Comparison of ENCODE assay signal across 19 cellular contexts in genomic region chr1:205645494-205645893, GRCh38. TPM values are rescaled to one million over a fixed set of nuclear protein-coding genes. Genes with fewer than 3 reads are reported as not detected.
DNase-seq lines count a peak whose midpoint lies in the region; ATAC-seq and TF ChIP-seq lines count a peak whose summit lies in the region.
"Had no signal": no experiment of that assay in that cellular context is flagged by ENCODE, and none has a peak within 500 bp of the region (broad histone marks: within the 10 kb centered on the region; RNA-seq: fewer than 3 reads in every experiment).

No MANE protein-coding gene starts in this region.

- no peak overlapping the region for H3K23ac ChIP-seq in neuronal stem cell (ENCODE audit: low read depth, low read length, poor library complexity)

- H3K4me2 ChIP-seq in neuronal stem cell (ENCODE audit: insufficient read depth, low read length, poor library complexity, severe bottlenecking), result no peak overlapping the region

- no peak overlapping the region for H2BK15ac ChIP-seq in neuronal stem cell (ENCODE audit: low read length)

- peak overlapping the region; percentile 26 for H3K9ac ChIP-seq in neuronal stem cell (ENCODE audit: low read depth, low read length, poor library complexity)

- no peak overlapping the region for H4K91ac ChIP-seq in neuronal stem cell (ENCODE audit: low read depth, low read length, poor library complexity)

- H3K9me3 Mint-ChIP-seq in WTC11, result no peaks in the 10 kb centered on the region
- H3K9me3 Mint-ChIP-seq in activated CD8-positive, alpha-beta memory T cell treated with anti-CD3 and anti-CD28 coated beads, Interleukin-2, amount 10 ng/mL, durations not matched to agents 7 days and 5 days (ENCODE audit: low read depth), result no peaks in the 10 kb centered on the region
- H3K9me3 Mint-ChIP-seq: CD4-positive, alpha-beta T cell had no signal

- no peak overlapping the region for H4K8ac ChIP-seq in neuronal stem cell (ENCODE audit: low read depth, low read length)

- intact Hi-C loops in upper lobe of right lung (cut with DNase I), result no loop called here

- H3K36me3 Mint-ChIP-seq in WTC11, result no peaks in the 10 kb centered on the region
- H3K36me3 Mint-ChIP-seq in activated CD8-positive, alpha-beta memory T cell treated with anti-CD3 and anti-CD28 coated beads, Interleukin-2, amount 10 ng/mL, durations not matched to agents 7 days and 5 days, result no peaks in the 10 kb centered on the region

- H3K79me1 ChIP-seq in neuronal stem cell (ENCODE audit: low read depth, low read length), result no peaks in the 10 kb centered on the region

- H3K4me3 Mint-ChIP-seq in WTC11, result no peak overlapping the region
- no peak overlapping the region for H3K4me3 Mint-ChIP-seq in activated CD8-positive, alpha-beta memory T cell treated with anti-CD3 and anti-CD28 coated beads, Interleukin-2, amount 10 ng/mL, durations not matched to agents 7 days and 5 days
- H3K4me3 Mint-ChIP-seq: CD4-positive, alpha-beta T cell had no signal

- TF ChIP-seq CTCF in WTC11 (IDR thresholded peaks at IDR 0.05) (no peak), upper lobe of right lung (IDR thresholded peaks at IDR 0.05) (no peak)

- POLR2A ChIA-PET in WTC11 (lab: Charles Lee), result no interaction called here

- H3K27me3 Mint-ChIP-seq in WTC11 (ENCODE audit: low read depth), result no peaks in the 10 kb centered on the region
- H3K27me3 Mint-ChIP-seq in activated CD8-positive, alpha-beta memory T cell treated with anti-CD3 and anti-CD28 coated beads, Interleukin-2, amount 10 ng/mL, durations not matched to agents 7 days and 5 days, result peaks cover 9% of the 10 kb centered on the region

- H3K4me1 Mint-ChIP-seq in WTC11, result peaks cover 24% of the 10 kb centered on the region
- H3K4me1 Mint-ChIP-seq in activated CD8-positive, alpha-beta memory T cell treated with anti-CD3 and anti-CD28 coated beads, Interleukin-2, amount 10 ng/mL, durations not matched to agents 7 days and 5 days, result no peaks in the 10 kb centered on the region

- no peak overlapping the region for H3K4me3 ChIP-seq in H7 (ENCODE audit: insufficient read depth, low read depth, low read length)
- no peak overlapping the region for H3K4me3 ChIP-seq in neuronal stem cell (ENCODE audit: low read length in 2 of 2)
- H3K4me3 ChIP-seq in upper lobe of right lung, result no peak overlapping the region

- H3K9me3 ChIP-seq in neuronal stem cell (replicated peaks in 1 of 2; ENCODE audit: control insufficient read depth in 2 of 2, insufficient read depth in 1 of 2, low read depth in 1 of 2, low read length in 2 of 2) (no peaks in the 10 kb centered on the region), upper lobe of right lung (no peaks in the 10 kb centered on the region)
- H3K9me3 ChIP-seq: Caco-2 had no signal

- H3K27me3 ChIP-seq in H7 (ENCODE audit: control insufficient read depth, insufficient read depth, low read length), result no peaks in the 10 kb centered on the region
- no peaks in the 10 kb centered on the region for H3K27me3 ChIP-seq in neuronal stem cell (ENCODE audit: control insufficient read depth in 3 of 3, insufficient read depth in 3 of 3, low read depth in 1 of 3, low read length in 3 of 3)
- H3K27me3 ChIP-seq in upper lobe of right lung, result no peaks in the 10 kb centered on the region

- no peaks in the 10 kb centered on the region; the same call in 1 of the 2 replicates for H3K36me3 ChIP-seq in H7 (replicated peaks; ENCODE audit: control insufficient read depth, insufficient read depth, low read length)
- no peaks in the 10 kb centered on the region for H3K36me3 ChIP-seq in neuronal stem cell (replicated peaks in 1 of 2; ENCODE audit: control insufficient read depth in 2 of 2, insufficient read depth in 2 of 2, low read length in 2 of 2)
- H3K36me3 ChIP-seq in upper lobe of right lung, result no peaks in the 10 kb centered on the region

- H3K4me1 ChIP-seq in neuronal stem cell (ENCODE audit: control insufficient read depth in 2 of 2, insufficient read depth in 1 of 2, low read depth in 1 of 2, low read length in 2 of 2), result peaks cover 0 to 7% of the 10 kb centered on the region in 2 donors
- H3K4me1 ChIP-seq in upper lobe of right lung, result no peaks in the 10 kb centered on the region
- H3K4me1 ChIP-seq: Caco-2 had no signal

- no peak overlapping the region for H3K18ac ChIP-seq in neuronal stem cell (ENCODE audit: low read length)

- no peak overlapping the region for H3K14ac ChIP-seq in neuronal stem cell (ENCODE audit: low read length)

- H2BK5ac ChIP-seq in neuronal stem cell (ENCODE audit: low read length), result peak overlapping the region; percentile 27

- no peak overlapping the region for H2BK12ac ChIP-seq in neuronal stem cell (ENCODE audit: low read length)

- no peak overlapping the region for H2AK5ac ChIP-seq in neuronal stem cell (ENCODE audit: low read depth, low read length)

- ATAC-seq in WTC11 (peak; percentile 68), HG02981 (IDR thresholded peaks at IDR 0.05; ENCODE audit: unreplicated experiment) (no peak), upper lobe of right lung (no peak)
- ATAC-seq in activated CD8-positive, alpha-beta memory T cell treated with anti-CD3 and anti-CD28 coated beads, Interleukin-2, amount 10 ng/mL, durations not matched to agents 7 days and 5 days, result no peak

- no peak overlapping the region for H3K27ac ChIP-seq in neuronal stem cell (replicated peaks; ENCODE audit: low read length)
- no peak overlapping the region for H3K27ac ChIP-seq in upper lobe of right lung
- H3K27ac ChIP-seq: C4-2B, HL-60 had no signal

- H3K4ac ChIP-seq in neuronal stem cell (ENCODE audit: low read length), result no peak overlapping the region

- CTCF ChIA-PET in WTC11 (lab: Charles Lee), result interaction anchor here (0.6 to 3.1 kb wide), 7 partner anchors 13 to 66 kb away, joined by 3 to 39 read pairs (median 5); no protein-coding TSS in a partner anchor
- CTCF ChIA-PET in activated CD8-positive, alpha-beta memory T cell treated with anti-CD3 and anti-CD28 coated beads, Interleukin-2, amount 10 ng/mL, durations not matched to agents 7 days and 5 days (lab: Charles Lee), result interaction anchor here (1.0 to 7.5 kb wide), 6 partner anchors 10 to 249 kb away, joined by 3 to 64 read pairs (median 5); no protein-coding TSS in a partner anchor

- 0 out of 2 replicates have a peak overlapping the region, but pooled peaks have one; percentile 30 for H3K27ac Mint-ChIP-seq in WTC11
- no peak overlapping the region for H3K27ac Mint-ChIP-seq in activated CD8-positive, alpha-beta memory T cell treated with anti-CD3 and anti-CD28 coated beads, Interleukin-2, amount 10 ng/mL, durations not matched to agents 7 days and 5 days
- H3K27ac Mint-ChIP-seq: CD4-positive, alpha-beta T cell had no signal

- WGBS in neuronal stem cell (ENCODE audit: extremely low coverage in 2 of 2, insufficient read length in 2 of 2, insufficient replicate concordance in 1 of 2), 2 donors, result no CpG with 5 or more reads among the region's 8 CpGs

- DNase-seq in H7 (peak; percentile 31), WTC11 (ENCODE audit: low spot score) (no peak), iPS-NIHi7 (ENCODE audit: extremely low spot score) (peak; percentile 25), neuronal stem cell (ENCODE audit: low spot score) (no peak), upper lobe of right lung (no peak)
- no peak for DNase-seq in activated CD8-positive, alpha-beta memory T cell treated with anti-CD3 and anti-CD28 coated beads, Interleukin-2, amount 10 ng/mL, durations not matched to agents 7 days and 5 days
- DNase-seq in effector CD4-positive, alpha-beta T cell, result no peak
- DNase-seq: AML-193; Caco-2; CD4-positive, alpha-beta T cell; DMS79; GDM1; GOT3; HCEC 1CT; IMR-90; KBM-7 had no signal

- H2AFZ ChIP-seq in neuronal stem cell (ENCODE audit: low read length), result no peak overlapping the region

- H2BK120ac ChIP-seq in neuronal stem cell (ENCODE audit: low read depth, low read length), result peak overlapping the region; percentile 33

TF ChIP-seq in WTC11, 78 proteins besides CTCF, POLR2A, EP300 and RAD21 (continues in another document):
- TF ChIP-seq SMAD3 (CRISPR knock-in tag; IDR thresholded peaks at IDR 0.05; ENCODE audit: borderline replicate concordance), result no peak
- TF ChIP-seq CREM (CRISPR knock-in tag; IDR thresholded peaks at IDR 0.05), result no peak
- TF ChIP-seq E2F1 (CRISPR knock-in tag; IDR thresholded peaks at IDR 0.05), result no peak

RNA-seq across cellular contexts. Expression of gene ELK4, which starts 13.7 kb away (rescaled TPM):
- 13.0 and 20.1 TPM in 2 replicates for total RNA-seq in H7 (2014; rRNA removed; shearing (Covaris generic))
- total RNA-seq in WTC11 (2021) (34.4 to 39.0 TPM (median 37.5 TPM) in 3 replicates), upper lobe of right lung (71.5 TPM)
- polyA plus RNA-seq in neuronal stem cell (2013, experiment 1 of 2), result 15.5 TPM
- polyA plus RNA-seq in neuronal stem cell (2013, experiment 2 of 2), result 15.7 TPM
- total RNA-seq in activated CD8-positive, alpha-beta memory T cell treated with anti-CD3 and anti-CD28 coated beads, Interleukin-2, amount 10 ng/mL, durations not matched to agents 7 days and 5 days, result 10 to 100 TPM; 70.9 to 79.7 TPM

RNA-seq across cellular contexts. Expression of gene SLC45A3, which starts 34.8 kb away (rescaled TPM):
- 19.2 and 20.7 TPM in 2 replicates for total RNA-seq in H7 (2014; rRNA removed; shearing (Covaris generic))
- 14.8 to 15.2 TPM (median 15.0 TPM) in 3 replicates for total RNA-seq in WTC11 (2021)
- 8.4 TPM for polyA plus RNA-seq in neuronal stem cell (2013, experiment 1 of 2)
- polyA plus RNA-seq in neuronal stem cell (2013, experiment 2 of 2), result 8.6 TPM
- total RNA-seq in upper lobe of right lung, result 8.6 TPM
- not detected for total RNA-seq in activated CD8-positive, alpha-beta memory T cell treated with anti-CD3 and anti-CD28 coated beads, Interleukin-2, amount 10 ng/mL, durations not matched to agents 7 days and 5 days

Comparison
In these comparisons a context has a peak if more than half of its experiments do, and no peak if none do; other contexts are left out.
1. DNase-seq: peak in H7 (single experiment) and iPS-NIHi7 (single experiment); none in WTC11 (single experiment), neuronal stem cell (single experiment), upper lobe of right lung (single experiment), activated CD8-positive, alpha-beta memory T cell treated with anti-CD3 and anti-CD28 coated beads, Interleukin-2, amount 10 ng/mL, durations not matched to agents 7 days and 5 days (single experiment) and effector CD4-positive, alpha-beta T cell (single experiment).